Comparison of ENCODE assay signal across 8 cellular contexts in the genomic region with DNA sequence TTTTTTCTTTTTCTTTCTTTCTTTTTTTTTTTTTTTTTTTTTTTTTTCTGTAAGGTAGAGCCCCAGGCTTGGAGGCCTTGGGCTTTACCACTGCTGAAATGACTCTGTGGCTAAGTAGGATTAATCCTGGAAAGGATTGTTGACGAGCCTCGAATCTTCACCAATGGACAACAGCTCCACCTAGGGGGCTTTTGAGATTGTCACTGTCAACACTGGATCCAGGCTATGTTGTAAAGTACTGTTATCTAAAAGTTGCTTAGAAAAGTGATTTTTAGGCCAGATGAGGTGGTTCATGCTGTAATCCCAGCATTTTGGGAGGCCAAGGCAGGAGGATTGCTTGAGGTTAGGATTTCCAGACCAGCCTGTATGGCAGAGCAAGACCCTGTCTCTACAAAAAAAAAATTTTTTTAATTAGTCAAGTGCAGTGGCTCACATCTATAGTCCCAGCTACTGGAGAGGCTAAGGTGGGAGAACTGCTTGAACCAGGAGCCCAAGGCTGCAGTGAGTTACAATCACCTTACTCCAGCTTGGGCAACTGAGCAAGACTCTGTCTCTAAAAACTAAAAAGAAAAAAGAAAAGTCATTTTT. TPM values are rescaled to one million over a fixed set of nuclear protein-coding genes. Genes with fewer than 3 reads are reported as not detected.
A peak's percentile ranks its signal among the peaks of the same experiment; 100 is the strongest.
DNase-seq lines count a peak whose midpoint lies in the region; ATAC-seq, FAIRE-seq and TF ChIP-seq lines count a peak whose summit lies in the region.

No MANE protein-coding gene starts in this region.

- no peaks in the 10 kb centered on the region for H3K9me3 Mint-ChIP-seq in activated CD4-positive, alpha-beta memory T cell treated with anti-CD3 and anti-CD28 coated beads, Interleukin-2, amount 10 ng/mL, durations not matched to agents 7 days and 5 days
- no peaks in the 10 kb centered on the region for H3K9me3 Mint-ChIP-seq in stimulated activated effector memory CD8-positive, alpha-beta T cell treated with anti-CD3 and anti-CD28 coated beads, Interleukin-12 subunit alpha, Interleukin-12 subunit beta, amount 100 ng/mL, for 72 hours

- no peak overlapping the region for H3K4me3 ChIP-seq in AG04450 (ENCODE audit: low read depth, low read length)
- H3K4me3 ChIP-seq in mesenchymal stem cell (ENCODE audit: insufficient read depth in 1 of 2, low read depth in 1 of 2, low read length in 2 of 2) = no peak overlapping the region

- DNase-seq in AG04450 (ENCODE audit: low read depth, low spot score) = peak; percentile 50
- DNase-seq in GM13976 (ENCODE audit: low spot score) = peak; percentile 76
- DNase-seq in NCI-H524 (lab: John Stamatoyannopoulos, UW) = peak; percentile 60 to 78
- peak; percentile 56 for DNase-seq in activated CD4-positive, alpha-beta memory T cell treated with anti-CD3 and anti-CD28 coated beads, Interleukin-2, amount 10 ng/mL, durations not matched to agents 7 days and 5 days
- DNase-seq in mesenchymal stem cell = peak; percentile 88
- DNase-seq in stimulated activated effector memory CD8-positive, alpha-beta T cell treated with anti-CD3 and anti-CD28 coated beads, Interleukin-12 subunit alpha, Interleukin-12 subunit beta, amount 100 ng/mL, for 72 hours (ENCODE audit: low spot score in 2 of 2) = peak; percentile 29 to 62

- CTCF ChIA-PET in AG04450 (lab: Charles Lee) = interaction anchor here (0.6 to 3.5 kb wide), 68 partner anchors 8 to 1888 kb away, joined by 3 to 36 read pairs (median 5); a partner anchor contains a TSS
- CTCF ChIA-PET in activated CD4-positive, alpha-beta memory T cell treated with anti-CD3 and anti-CD28 coated beads, Interleukin-2, amount 10 ng/mL, durations not matched to agents 7 days and 5 days (lab: Charles Lee) = interaction anchor here (0.6 to 1.9 kb wide), 21 partner anchors 8 to 614 kb away, joined by 3 to 16 read pairs (median 3); a partner anchor contains a TSS

- peaks cover 36% of the 10 kb centered on the region for H3K79me1 ChIP-seq in mesenchymal stem cell (replicated peaks; ENCODE audit: low read length, poor library complexity, severe bottlenecking)

- peak; percentile 77 for FAIRE-seq in endometrium (lab: Jason Lieb, UNC)

- H3K23ac ChIP-seq in mesenchymal stem cell (ENCODE audit: low read length in 2 of 2) = no peak overlapping the region

- H3K18ac ChIP-seq in mesenchymal stem cell (ENCODE audit: low read depth in 1 of 2, low read length in 2 of 2) = no peak overlapping the region

- peaks cover 8% of the 10 kb centered on the region for H3K4me1 Mint-ChIP-seq in activated CD4-positive, alpha-beta memory T cell treated with anti-CD3 and anti-CD28 coated beads, Interleukin-2, amount 10 ng/mL, durations not matched to agents 7 days and 5 days
- peaks cover 9% of the 10 kb centered on the region for H3K4me1 Mint-ChIP-seq in stimulated activated effector memory CD8-positive, alpha-beta T cell treated with anti-CD3 and anti-CD28 coated beads, Interleukin-12 subunit alpha, Interleukin-12 subunit beta, amount 100 ng/mL, for 72 hours

- TF ChIP-seq CTCF in AG04450 (IDR thresholded peaks at IDR 0.05; ENCODE audit: low read depth, low read length) = peak; percentile 80
- TF ChIP-seq CTCF in GM13976 (IDR thresholded peaks at IDR 0.05; ENCODE audit: borderline replicate concordance, control extremely low read depth, extremely low read depth, insufficient read depth, missing control alignments) = peak; percentile 57

- no peak overlapping the region for H2BK12ac ChIP-seq in mesenchymal stem cell (ENCODE audit: low read length in 2 of 2)

- peaks cover 23% of the 10 kb centered on the region for H3K36me3 Mint-ChIP-seq in activated CD4-positive, alpha-beta memory T cell treated with anti-CD3 and anti-CD28 coated beads, Interleukin-2, amount 10 ng/mL, durations not matched to agents 7 days and 5 days (ENCODE audit: low read depth)
- H3K36me3 Mint-ChIP-seq in stimulated activated effector memory CD8-positive, alpha-beta T cell treated with anti-CD3 and anti-CD28 coated beads, Interleukin-12 subunit alpha, Interleukin-12 subunit beta, amount 100 ng/mL, for 72 hours = peaks cover 95% of the 10 kb centered on the region

- no peak overlapping the region for H4K8ac ChIP-seq in mesenchymal stem cell (ENCODE audit: low read length)

- no peaks in the 10 kb centered on the region for H3K9me3 ChIP-seq in AG04450 (ENCODE audit: control insufficient read depth, insufficient read depth, low read length)
- H3K9me3 ChIP-seq in mesenchymal stem cell (ENCODE audit: control insufficient read depth, low read length) = no peaks in the 10 kb centered on the region

- ATAC-seq in stimulated activated effector memory CD8-positive, alpha-beta T cell treated with anti-CD3 and anti-CD28 coated beads, Interleukin-12 subunit alpha, Interleukin-12 subunit beta, amount 100 ng/mL, for 72 hours = peak; percentile 62
- ATAC-seq in GM18519 (IDR thresholded peaks at IDR 0.05; ENCODE audit: low FRiP score, unreplicated experiment) = no peak

- in situ Hi-C loops in GM13976 (cut with MboI; ENCODE audit: low sequenced_read_pairs, unreplicated experiment) = no loop called here

- H3K27me3 Mint-ChIP-seq in activated CD4-positive, alpha-beta memory T cell treated with anti-CD3 and anti-CD28 coated beads, Interleukin-2, amount 10 ng/mL, durations not matched to agents 7 days and 5 days = no peaks in the 10 kb centered on the region

- no peak overlapping the region for H2BK120ac ChIP-seq in mesenchymal stem cell (ENCODE audit: low read depth, low read length)

- no peak overlapping the region for H2BK5ac ChIP-seq in mesenchymal stem cell (ENCODE audit: low read depth, low read length, poor library complexity, severe bottlenecking)

- H3K27ac Mint-ChIP-seq in activated CD4-positive, alpha-beta memory T cell treated with anti-CD3 and anti-CD28 coated beads, Interleukin-2, amount 10 ng/mL, durations not matched to agents 7 days and 5 days = no peak overlapping the region
- H3K27ac Mint-ChIP-seq in stimulated activated effector memory CD8-positive, alpha-beta T cell treated with anti-CD3 and anti-CD28 coated beads, Interleukin-12 subunit alpha, Interleukin-12 subunit beta, amount 100 ng/mL, for 72 hours = no peak overlapping the region

- no peak overlapping the region for H2AFZ ChIP-seq in mesenchymal stem cell (ENCODE audit: low read depth, low read length)

- no peak overlapping the region for H3K4me2 ChIP-seq in mesenchymal stem cell (ENCODE audit: low read length, poor library complexity, severe bottlenecking)

- H4K91ac ChIP-seq in mesenchymal stem cell (ENCODE audit: low read length) = no peak overlapping the region

- H3K4ac ChIP-seq in mesenchymal stem cell (ENCODE audit: low read depth in 1 of 2, low read length in 2 of 2) = no peak overlapping the region

- 8% methylated on average over 2 of the region's 2 CpGs for WGBS in mesenchymal stem cell

- peaks cover 42 to 67% of the 10 kb centered on the region in 2 experiments for H3K36me3 ChIP-seq in mesenchymal stem cell (ENCODE audit: control insufficient read depth in 1 of 2, insufficient read depth in 2 of 2, low read depth in 1 of 2, low read length in 2 of 2)

- peak overlapping the region; percentile 28 for H3K9ac ChIP-seq in mesenchymal stem cell (ENCODE audit: low read length)

- H3K4me1 ChIP-seq in mesenchymal stem cell (ENCODE audit: control insufficient read depth, insufficient read depth, low read depth, low read length) = peaks cover 14% of the 10 kb centered on the region

- no peak overlapping the region for H2BK15ac ChIP-seq in mesenchymal stem cell (ENCODE audit: low read depth, poor library complexity, severe bottlenecking)

- H3K14ac ChIP-seq in mesenchymal stem cell (ENCODE audit: low read length in 2 of 2) = no peak overlapping the region

- H2AK5ac ChIP-seq in mesenchymal stem cell (ENCODE audit: low read length, severe bottlenecking) = no peak overlapping the region

- H3K27ac ChIP-seq in AG04450 (ENCODE audit: low read depth, low read length) = no peak overlapping the region
- no peak overlapping the region for H3K27ac ChIP-seq in mesenchymal stem cell (ENCODE audit: low read length, poor library complexity, severe bottlenecking)

- no peak overlapping the region for H3K4me3 Mint-ChIP-seq in activated CD4-positive, alpha-beta memory T cell treated with anti-CD3 and anti-CD28 coated beads, Interleukin-2, amount 10 ng/mL, durations not matched to agents 7 days and 5 days
- no peak overlapping the region for H3K4me3 Mint-ChIP-seq in stimulated activated effector memory CD8-positive, alpha-beta T cell treated with anti-CD3 and anti-CD28 coated beads, Interleukin-12 subunit alpha, Interleukin-12 subunit beta, amount 100 ng/mL, for 72 hours

- H3K27me3 ChIP-seq in AG04450 (ENCODE audit: control insufficient read depth, insufficient read depth, low read length) (no peaks in the 10 kb centered on the region), mesenchymal stem cell (ENCODE audit: control insufficient read depth in 1 of 2, insufficient read depth in 1 of 2, low read length in 2 of 2) (no peaks in the 10 kb centered on the region)

- POLR2A ChIA-PET in AG04450 (lab: Yijun Ruan, JAX) = interaction anchor here (1.2 kb wide), 1 partner anchor 56 kb away, joined by 3 read pairs; a partner anchor contains a TSS
- POLR2A ChIA-PET in activated CD4-positive, alpha-beta memory T cell treated with anti-CD3 and anti-CD28 coated beads, Interleukin-2, amount 10 ng/mL, durations not matched to agents 7 days and 5 days (lab: Charles Lee) = interaction anchor here (1.0 to 1.4 kb wide), 3 partner anchors 8 to 43 kb away, joined by 3 to 5 read pairs (median 4); no protein-coding TSS in a partner anchor

RNA-seq across cellular contexts. Expression of a gene that starts 41.6 kb away (rescaled TPM):
- polyA plus RNA-seq in AG04450 (2011; rRNA removed) = 17.4 and 20.1 TPM in 2 replicates
- polyA minus RNA-seq in AG04450 (2011; rRNA and poly(A)+ RNA removed) = 29.1 and 47.1 TPM in 2 replicates
- total RNA-seq in activated CD4-positive, alpha-beta memory T cell treated with anti-CD3 and anti-CD28 coated beads, Interleukin-2, amount 10 ng/mL, durations not matched to agents 7 days and 5 days = 10 to 100 TPM; 19.4 to 21.2 TPM
- polyA plus RNA-seq in mesenchymal stem cell (2013, experiment 1 of 2) = 10.2 TPM
- polyA plus RNA-seq in mesenchymal stem cell (2013, experiment 2 of 2) = 10.3 TPM

RNA-seq across cellular contexts. Expression of a gene that starts 41.8 kb away (rescaled TPM):
- 3.0 and 4.0 TPM in 2 replicates for polyA plus RNA-seq in AG04450 (2011; rRNA removed)
- polyA minus RNA-seq in AG04450 (2011; rRNA and poly(A)+ RNA removed) = 1.8 and 2.0 TPM in 2 replicates
- total RNA-seq in activated CD4-positive, alpha-beta memory T cell treated with anti-CD3 and anti-CD28 coated beads, Interleukin-2, amount 10 ng/mL, durations not matched to agents 7 days and 5 days = 1 to 10 TPM; 3.1 to 3.4 TPM
- 6.5 TPM for polyA plus RNA-seq in mesenchymal stem cell (2013, experiment 1 of 2)
- 6.5 TPM for polyA plus RNA-seq in mesenchymal stem cell (2013, experiment 2 of 2)

RNA-seq across cellular contexts. Expression of a gene that starts 56.4 kb away (rescaled TPM):
- polyA plus RNA-seq in AG04450 (2011; rRNA removed) = 1.3 and 2.9 TPM in 2 replicates
- polyA minus RNA-seq in AG04450 (2011; rRNA and poly(A)+ RNA removed) = 11.0 and 13.5 TPM in 2 replicates
- total RNA-seq in activated CD4-positive, alpha-beta memory T cell treated with anti-CD3 and anti-CD28 coated beads, Interleukin-2, amount 10 ng/mL, durations not matched to agents 7 days and 5 days = 10 to 100 TPM; 26.8 to 28.7 TPM
- polyA plus RNA-seq in mesenchymal stem cell (2013, experiment 1 of 2) = 27.7 TPM
- 26.0 TPM for polyA plus RNA-seq in mesenchymal stem cell (2013, experiment 2 of 2)
